9 cellular contexts compared by ENCODE assay signal in genomic region chr6:41750374-41750773, GRCh38. TPM values are rescaled to one million over a fixed set of nuclear protein-coding genes. Genes with fewer than 3 reads are reported as not detected.
"Had no signal": no experiment of that assay in that cellular context is flagged by ENCODE, and none has a peak within 500 bp of the region (broad histone marks: within the 10 kb centered on the region; RNA-seq: fewer than 3 reads in every experiment).

No MANE protein-coding gene starts in this region.

- H3K4me3 ChIP-seq: GM12878 had no signal

- ATAC-seq: GM12878 had no signal

- DNase-seq: GDM1, GF-D8 had no signal

- FAIRE-seq: G401.6, GM12878, GM12891, GM12892, GM18507, GM19239 had no signal

RNA-seq across cellular contexts. Expression of gene PGC, which starts 3.2 kb away (rescaled TPM):
- total RNA-seq: G401 had no signal
- polyA plus RNA-seq: GM12878 had no signal

RNA-seq across cellular contexts. Expression of gene PRICKLE4, which starts 30.2 kb away (rescaled TPM):
- total RNA-seq: G401 had no signal
